Comparison of ENCODE assay signal across 26 cellular contexts in the genomic region with DNA sequence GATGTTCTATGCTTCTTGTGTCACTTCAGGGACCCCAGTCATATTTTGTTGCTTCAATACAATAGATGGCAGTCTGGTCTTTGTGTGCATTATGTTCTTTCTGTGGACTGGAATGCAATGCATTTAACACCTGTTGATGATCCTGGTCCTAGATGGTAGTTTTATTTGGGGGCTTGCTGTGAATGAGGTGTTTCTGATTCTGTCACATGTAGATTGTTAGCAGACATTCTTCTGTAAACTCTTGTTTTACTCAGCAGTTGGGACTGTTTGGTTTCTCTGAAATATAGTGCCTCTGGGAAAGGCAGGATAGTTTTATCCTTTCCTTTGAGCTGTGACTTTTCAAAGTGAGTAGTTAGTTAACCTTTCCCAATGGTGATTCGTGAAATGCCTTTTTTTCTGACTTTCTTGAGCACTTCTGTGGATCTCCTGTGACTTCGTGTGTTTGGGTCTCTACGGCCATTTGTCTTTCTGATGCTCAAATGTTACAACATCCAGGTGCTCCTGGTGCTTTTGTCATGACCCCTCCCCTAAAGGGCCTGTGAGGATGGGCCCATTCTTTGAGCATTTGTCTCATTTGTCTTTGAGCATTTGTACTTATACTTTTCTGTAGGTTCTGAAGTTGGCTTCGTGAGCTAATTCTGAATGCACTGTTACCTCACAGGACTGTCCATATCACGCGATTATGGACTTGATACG. TPM values are rescaled to one million over a fixed set of nuclear protein-coding genes. Genes with fewer than 3 reads are reported as not detected.
DNase-seq lines count a peak whose midpoint lies in the region; ATAC-seq and TF ChIP-seq lines count a peak whose summit lies in the region.
"Had no signal": no experiment of that assay in that cellular context is flagged by ENCODE, and none has a peak within 500 bp of the region (broad histone marks: within the 10 kb centered on the region; RNA-seq: fewer than 3 reads in every experiment).

No MANE protein-coding gene starts in this region.

- H2AK5ac ChIP-seq in H9 (ENCODE audit: insufficient read length, low read length) = no peak overlapping the region

- H3K79me2 ChIP-seq in H9 (ENCODE audit: insufficient read depth, low read length) (peaks cover 26% of the 10 kb centered on the region; the same call in 1 of the 2 replicates), neural progenitor cell (ENCODE audit: low read depth) (peaks cover 100% of the 10 kb centered on the region)

- H3K9me3 ChIP-seq in H9 (ENCODE audit: control insufficient read depth, low read depth, low read length) = no peaks in the 10 kb centered on the region
- H3K9me3 ChIP-seq in esophagus muscularis mucosa = no peaks in the 10 kb centered on the region
- H3K9me3 ChIP-seq in neural progenitor cell (ENCODE audit: low read depth) = no peaks in the 10 kb centered on the region
- H3K9me3 ChIP-seq: SJCRH30 had no signal

- no peak overlapping the region for H3K18ac ChIP-seq in H9 (ENCODE audit: insufficient read length, low read depth, low read length)

- H3K4ac ChIP-seq in H9 (ENCODE audit: low read depth, low read length) = no peak overlapping the region

- peak overlapping the region; percentile 68 for H3K27ac Mint-ChIP-seq in activated naive CD8-positive, alpha-beta T cell
- no peak overlapping the region for H3K27ac Mint-ChIP-seq in activated naive CD8-positive, alpha-beta T cell treated with anti-CD3 and anti-CD28 coated beads, Interleukin-2, amount 50 U/mL, for 24 hours
- H3K27ac Mint-ChIP-seq in H9 (peak overlapping the region; percentile 4 to 86 (median 31); a peak in 4 of 7 replicates), neural progenitor cell (no peak overlapping the region)

- no CpG with 5 or more reads among the region's 7 CpGs for WGBS in H9 (ENCODE audit: extremely low coverage, insufficient read length, low lambda C conversion rate)
- WGBS in esophagus muscularis mucosa = 93% methylated on average over 7 of the region's 7 CpGs

- H2BK15ac ChIP-seq in H9 (ENCODE audit: low read depth, low read length) = no peak overlapping the region

- H3K23me2 ChIP-seq in H9 (ENCODE audit: insufficient read length, low read depth, low read length, poor library complexity, severe bottlenecking) = no peaks in the 10 kb centered on the region

- no peak overlapping the region for H3K14ac ChIP-seq in H9 (ENCODE audit: insufficient read depth, low read length)

- H3K4me2 ChIP-seq in H9 (ENCODE audit: insufficient read depth, insufficient read length, low read length) (no peak overlapping the region), neural progenitor cell (peak overlapping the region; percentile 18)

- H3K36me3 ChIP-seq in esophagus muscularis mucosa (peaks cover 0 to 27% (median 20%) of the 10 kb centered on the region in 4 donors), neural progenitor cell (peaks cover 23% of the 10 kb centered on the region)

- H2BK120ac ChIP-seq in H9 (ENCODE audit: low read depth, low read length, poor library complexity, severe bottlenecking) = no peak overlapping the region

- H3K56ac ChIP-seq in H9 (ENCODE audit: insufficient read length, low read depth, low read length) = no peak overlapping the region

- H3K9ac ChIP-seq in H9 (ENCODE audit: extremely low read depth, insufficient read length, low read length) (no peak overlapping the region), neural progenitor cell (no peak overlapping the region)

- no peak overlapping the region for H4K5ac ChIP-seq in H9 (ENCODE audit: insufficient read length, low read depth, low read length)

- H2AFZ ChIP-seq in H9 (ENCODE audit: low read length) (no peak overlapping the region), neural progenitor cell (replicated peaks) (no peak overlapping the region)

- H3K4me3 ChIP-seq in esophagus muscularis mucosa (no peak overlapping the region), neural progenitor cell (no peak overlapping the region)
- H3K4me3 ChIP-seq: SJCRH30 had no signal

- peaks cover 20% of the 10 kb centered on the region for H3K36me3 Mint-ChIP-seq in activated naive CD8-positive, alpha-beta T cell
- peaks cover 43% of the 10 kb centered on the region for H3K36me3 Mint-ChIP-seq in activated naive CD8-positive, alpha-beta T cell treated with anti-CD3 and anti-CD28 coated beads, Interleukin-2, amount 50 U/mL, for 24 hours (ENCODE audit: low read depth)
- H3K36me3 Mint-ChIP-seq in H9 (ENCODE audit: insufficient read depth in 1 of 3, low read depth in 3 of 3) (peaks cover 35 to 56% (median 54%) of the 10 kb centered on the region in 3 experiments), neural progenitor cell (peaks cover 50% of the 10 kb centered on the region)

- TF ChIP-seq CTCF in H9 (conservative IDR thresholded peaks at IDR 0.05) = no peak
- no peak for TF ChIP-seq CTCF in esophagus muscularis mucosa (IDR thresholded peaks at IDR 0.05)
- TF ChIP-seq CTCF in neural progenitor cell (IDR thresholded peaks at IDR 0.05) = no peak

- intact Hi-C loops in esophagus muscularis mucosa (cut with DNase I) = no loop called here

- H3K4me1 Mint-ChIP-seq in activated naive CD8-positive, alpha-beta T cell (ENCODE audit: low read depth) = peaks cover 62% of the 10 kb centered on the region
- H3K4me1 Mint-ChIP-seq in activated naive CD8-positive, alpha-beta T cell treated with anti-CD3 and anti-CD28 coated beads, Interleukin-2, amount 50 U/mL, for 24 hours = peaks cover 47% of the 10 kb centered on the region
- H3K4me1 Mint-ChIP-seq in H9 (peaks cover 29 to 33% of the 10 kb centered on the region in 2 experiments), neural progenitor cell (peaks cover 2% of the 10 kb centered on the region)

- no peak overlapping the region for H3K23ac ChIP-seq in H9 (ENCODE audit: insufficient read length, low read depth, low read length)

- no peak overlapping the region for H4K8ac ChIP-seq in H9 (replicated peaks; ENCODE audit: insufficient read length, low read depth, low read length)

- H3K27ac ChIP-seq in H9 (ENCODE audit: insufficient read length, low read depth, low read length) (no peak overlapping the region), esophagus muscularis mucosa (replicated peaks in 1 of 4) (no peak overlapping the region), neural progenitor cell (no peak overlapping the region)
- H3K27ac ChIP-seq: SJCRH30 had no signal

- H3T11ph ChIP-seq in H9 (ENCODE audit: low read length) = no peak overlapping the region

- no peak overlapping the region for H3K4me3 Mint-ChIP-seq in activated naive CD8-positive, alpha-beta T cell
- H3K4me3 Mint-ChIP-seq in activated naive CD8-positive, alpha-beta T cell treated with anti-CD3 and anti-CD28 coated beads, Interleukin-2, amount 50 U/mL, for 24 hours = no peak overlapping the region
- no peak overlapping the region for H3K4me3 Mint-ChIP-seq in H9
- H3K4me3 Mint-ChIP-seq in neural progenitor cell = no peak overlapping the region

- no peak for TF ChIP-seq EP300 in esophagus muscularis mucosa (IDR thresholded peaks at IDR 0.05)

- H3F3A ChIP-seq in neural progenitor cell (ENCODE audit: low read depth) = no peaks in the 10 kb centered on the region

- H2BK20ac ChIP-seq in H9 (ENCODE audit: low read depth, low read length, poor library complexity, severe bottlenecking) = no peak overlapping the region

- ATAC-seq in activated naive CD8-positive, alpha-beta T cell treated with anti-CD3 and anti-CD28 coated beads, Interleukin-2, amount 50 U/mL, for 24 hours = no peak
- ATAC-seq: PC-3, SK-N-SH treated with all-trans-retinoic acid at 6 μM for 48 hours had no signal

- no peak for DNase-seq in activated naive CD8-positive, alpha-beta T cell treated with anti-CD3 and anti-CD28 coated beads, Interleukin-2, amount 50 U/mL, for 24 hours
- DNase-seq in H9 (no peak), esophagus muscularis mucosa (ENCODE audit: extremely low spot score) (peak; percentile 17), neural progenitor cell (ENCODE audit: low spot score) (no peak), activated gamma-delta T cell (lab: John Stamatoyannopoulos, UW) (no peak), GF-D8 (lab: John Stamatoyannopoulos, UW) (no peak), NCI-H2107 treated with DMSO at 0.1 percent for 48 hours (lab: John Stamatoyannopoulos, UW; ENCODE audit: unreplicated experiment) (no peak)
- DNase-seq: 8988T; COR-L47; DMS 273 treated with DMSO at 0.1 percent for 48 hours; DMS79; EL; GDM1; KBM-7; MV-4-11; NCI-H1105; NCI-H1436 treated with DMSO at 0.1 percent for 48 hours; NCI-H187 treated with DMSO at 0.1 percent for 48 hours; NCI-H446; NCI-H524 treated with DMSO at 0.1 percent for 48 hours; NCI-H774; NK-92 treated with Interleukin-12 subunit alpha and Interleukin-12 subunit beta, amount 100 ng/mL, for 24 hours; PC-3; SJCRH30 had no signal

- H3K9me3 Mint-ChIP-seq in activated naive CD8-positive, alpha-beta T cell (ENCODE audit: low read depth) = no peaks in the 10 kb centered on the region
- H3K9me3 Mint-ChIP-seq in activated naive CD8-positive, alpha-beta T cell treated with anti-CD3 and anti-CD28 coated beads, Interleukin-2, amount 50 U/mL, for 24 hours = peaks cover 3% of the 10 kb centered on the region
- H3K9me3 Mint-ChIP-seq in H9 = no peaks in the 10 kb centered on the region
- peaks cover 14% of the 10 kb centered on the region for H3K9me3 Mint-ChIP-seq in neural progenitor cell

- H3K79me1 ChIP-seq in H9 (ENCODE audit: insufficient read depth, low read depth, low read length, poor library complexity, severe bottlenecking) = peaks cover 13% of the 10 kb centered on the region

- H2BK12ac ChIP-seq in H9 (ENCODE audit: insufficient read length, low read depth, low read length) = no peak overlapping the region

- peaks cover 5% of the 10 kb centered on the region; the same call in 1 of the 2 replicates for H3K4me1 ChIP-seq in H9 (ENCODE audit: insufficient read depth, low read length)
- H3K4me1 ChIP-seq in esophagus muscularis mucosa = no peaks in the 10 kb centered on the region
- H3K4me1 ChIP-seq in neural progenitor cell = peaks cover 12% of the 10 kb centered on the region
- H3K4me1 ChIP-seq: SJCRH30 had no signal

- no peaks in the 10 kb centered on the region for H3K27me3 ChIP-seq in H9 (ENCODE audit: insufficient read depth, low read length)
- no peaks in the 10 kb centered on the region for H3K27me3 ChIP-seq in esophagus muscularis mucosa
- no peaks in the 10 kb centered on the region for H3K27me3 ChIP-seq in neural progenitor cell
- H3K27me3 ChIP-seq: SJCRH30 had no signal

- no peak overlapping the region for H4K91ac ChIP-seq in H9 (ENCODE audit: insufficient read length, low read depth, low read length)

- no peak for TF ChIP-seq POLR2A in esophagus muscularis mucosa (IDR thresholded peaks at IDR 0.05; ENCODE audit: low read depth)

- H3K27me3 Mint-ChIP-seq in activated naive CD8-positive, alpha-beta T cell = no peaks in the 10 kb centered on the region
- no peaks in the 10 kb centered on the region for H3K27me3 Mint-ChIP-seq in activated naive CD8-positive, alpha-beta T cell treated with anti-CD3 and anti-CD28 coated beads, Interleukin-2, amount 50 U/mL, for 24 hours
- H3K27me3 Mint-ChIP-seq in H9 (ENCODE audit: low read depth) = no peaks in the 10 kb centered on the region
- H3K27me3 Mint-ChIP-seq in neural progenitor cell (ENCODE audit: insufficient read depth, low read depth) = no peaks in the 10 kb centered on the region

- H4K20me1 ChIP-seq in H9 (ENCODE audit: control insufficient read depth, insufficient read depth, insufficient read length) (no peaks in the 10 kb centered on the region), neural progenitor cell (ENCODE audit: low read depth) (peaks cover 19% of the 10 kb centered on the region)

- no peak overlapping the region for H2BK5ac ChIP-seq in H9 (ENCODE audit: insufficient read length, low read length)

RNA-seq across cellular contexts. Expression of a gene that starts 20.8 kb away (rescaled TPM):
- 53.5 and 56.5 TPM in 2 replicates for total RNA-seq in H9 (2021)
- total RNA-seq in esophagus muscularis mucosa = 10 to 100 TPM; 17.1 to 18.9 (median 17.3) TPM
- 52.4 and 72.4 TPM in 2 replicates for total RNA-seq in neural progenitor cell (ENCODE audit: low replicate concordance)

Comparison
In these comparisons a context has a peak if more than half of its experiments do, and no peak if none do; other contexts are left out.
1. H3K27ac Mint-ChIP-seq: peak in activated naive CD8-positive, alpha-beta T cell (single experiment) and H9 (3 of 3); none in activated naive CD8-positive, alpha-beta T cell treated with anti-CD3 and anti-CD28 coated beads, Interleukin-2, amount 50 U/mL, for 24 hours (single experiment) and neural progenitor cell (single experiment).